Comparison of ENCODE assay signal across 27 cellular contexts in the genomic region with DNA sequence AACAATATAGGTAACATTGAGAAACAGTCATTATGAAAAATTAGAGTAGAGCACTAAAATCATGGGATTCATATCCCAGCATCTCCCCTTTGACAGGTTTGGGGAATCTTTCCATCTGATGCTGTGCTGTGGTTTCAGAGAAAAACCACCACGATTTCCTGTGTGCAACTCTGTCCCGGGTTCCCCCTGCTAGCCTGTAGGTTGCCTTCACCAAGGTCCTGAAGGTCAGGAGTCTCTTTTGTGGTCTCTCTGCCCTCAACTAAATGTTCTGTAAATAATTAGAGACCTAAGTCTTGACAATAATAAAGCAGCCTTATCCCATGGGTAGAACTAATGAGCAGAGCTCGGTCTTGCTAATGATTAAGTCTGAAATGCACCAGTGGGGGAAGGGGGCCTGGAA.
"Had no signal": no experiment of that assay in that cellular context is flagged by ENCODE, and none has a peak within 500 bp of the region (broad histone marks: within the 10 kb centered on the region; RNA-seq: fewer than 3 reads in every experiment).

No MANE protein-coding gene starts in this region.

- H3K4me3 ChIP-seq: gastroesophageal sphincter, ovary, prostate gland, smooth muscle cell, suprapubic skin, tibial artery, upper lobe of right lung had no signal

- H3K27me3 ChIP-seq: gastroesophageal sphincter, ovary, tibial artery, upper lobe of right lung had no signal

- H3K4me2 ChIP-seq: smooth muscle cell had no signal

- H3K36me3 ChIP-seq: gastroesophageal sphincter, ovary, prostate gland, suprapubic skin, tibial artery, upper lobe of right lung had no signal

- H3K9me3 ChIP-seq: gastroesophageal sphincter, ovary, prostate gland, suprapubic skin, tibial artery, upper lobe of right lung had no signal

- H3K27ac ChIP-seq: epithelial cell of prostate, gastroesophageal sphincter, ovary, prostate gland, suprapubic skin, tibial artery, upper lobe of right lung had no signal

- H3K9me3 Mint-ChIP-seq: nephron progenitor cell; T-helper 2 cell treated with Interferon-gamma antibody and Interleukin-4, amounts not matched to agents 5 μg/mL and 100 μg/mL, for 36 hours had no signal

- DNase-seq: activated CD4-positive, alpha-beta T cell treated with anti-CD3 and anti-CD28 coated beads for 36 hours; activated CD4-positive, CD25-positive, alpha-beta regulatory T cell; activated naive CD4-positive, alpha-beta T cell; activated T-cell treated with anti-CD3 and anti-CD28 coated beads for 4 hours; activated T-cell treated with anti-CD3 and anti-CD28 coated beads, Interleukin-2, amount 50 U/mL, for 72 hours; dermis blood vessel endothelial cell; effector CD4-positive, alpha-beta T cell; hippocampal formation; left cardiac atrium; mammary epithelial cell; nephron progenitor cell; ovary; stimulated activated CD4-positive, alpha-beta T cell treated with anti-CD3 and anti-CD28 coated beads, Interleukin-1b, Interleukin-23, amount 100 ng/mL, for 48 hours; stimulated activated CD4-positive, alpha-beta T cell treated with anti-CD3 and anti-CD28 coated beads, Interleukin-4, amount 100 ng/mL, for 4 hours; stimulated activated naive CD4-positive, alpha-beta T cell; tibial artery; upper lobe of right lung had no signal

- H3K4me1 Mint-ChIP-seq: activated CD4-positive, alpha-beta T cell treated with anti-CD3 and anti-CD28 coated beads for 36 hours had no signal

- ATAC-seq: activated CD4-positive, alpha-beta T cell treated with anti-CD3 and anti-CD28 coated beads for 36 hours; activated naive CD4-positive, alpha-beta T cell treated with anti-CD3 and anti-CD28 coated beads, Interleukin-2, amount 50 U/mL, for 72 hours; activated T-cell treated with anti-CD3 and anti-CD28 coated beads, Interleukin-2, amount 50 U/mL, for 72 hours; gastroesophageal sphincter; left cardiac atrium; upper lobe of right lung had no signal

- H3K4me1 ChIP-seq: gastroesophageal sphincter, prostate gland, suprapubic skin, tibial artery, upper lobe of right lung had no signal

- H3K27ac Mint-ChIP-seq: activated CD4-positive, alpha-beta T cell treated with anti-CD3 and anti-CD28 coated beads for 36 hours; activated naive CD4-positive, alpha-beta T cell treated with anti-CD3 and anti-CD28 coated beads, Interleukin-2, amount 50 U/mL, for 72 hours; activated T-cell treated with anti-CD3 and anti-CD28 coated beads, Interleukin-2, amount 50 U/mL, for 72 hours; nephron progenitor cell; T-helper 2 cell treated with Interferon-gamma antibody and Interleukin-4, amounts not matched to agents 5 μg/mL and 100 μg/mL, for 36 hours had no signal

- H3K4me3 Mint-ChIP-seq: activated CD4-positive, alpha-beta T cell treated with anti-CD3 and anti-CD28 coated beads for 36 hours; activated T-cell treated with anti-CD3 and anti-CD28 coated beads, Interleukin-2, amount 50 U/mL, for 72 hours; nephron progenitor cell; T-helper 2 cell treated with Interferon-gamma antibody and Interleukin-4, amounts not matched to agents 5 μg/mL and 100 μg/mL, for 36 hours had no signal

- FAIRE-seq: colon, endometrium, keratinocyte had no signal
